Comparison of ENCODE assay signal across 8 cellular contexts in genomic region chr4:1872918-1873269, GRCh38. TPM values are rescaled to one million over a fixed set of nuclear protein-coding genes. Genes with fewer than 3 reads are reported as not detected.
A peak's percentile ranks its signal among the peaks of the same experiment; 100 is the strongest.
DNase-seq lines count a peak whose midpoint lies in the region; ATAC-seq, FAIRE-seq and TF ChIP-seq lines count a peak whose summit lies in the region.

No MANE protein-coding gene starts in this region.

- no peaks in the 10 kb centered on the region for H3K27me3 Mint-ChIP-seq in natural killer cell treated with Interleukin-12 subunit alpha and Interleukin-12 subunit beta and Interleukin-15 and Interleukin-18, amount 100 ng/mL, for 72 hours

- H3K4me3 Mint-ChIP-seq in natural killer cell treated with Interleukin-12 subunit alpha and Interleukin-12 subunit beta and Interleukin-15 and Interleukin-18, amount 100 ng/mL, for 72 hours: peak overlapping the region; percentile 95

- intact Hi-C loops in GM12878 (cut with micrococcal nuclease; ENCODE audit: unreplicated experiment): loop anchor here (2.0 to 10.0 kb wide), 3 partner anchors 26 to 542 kb away; partner anchors contain the start of genes CFAP99, SLBP and ZFYVE28
- intact Hi-C loops in pancreas (cut with DNase I): no loop called here

- H3K9me3 Mint-ChIP-seq in natural killer cell treated with Interleukin-12 subunit alpha and Interleukin-12 subunit beta and Interleukin-15 and Interleukin-18, amount 100 ng/mL, for 72 hours: no peaks in the 10 kb centered on the region

- SMC1A ChIA-PET in GM12878 (lab: Charles Lee; ENCODE audit: uncharacterized antibody, unreplicated experiment): interaction anchor here (1.4 to 2.1 kb wide), 3 partner anchors 10 to 39 kb away, joined by 5 to 17 read pairs (median 5); no protein-coding TSS in a partner anchor

- H3K4me1 Mint-ChIP-seq in natural killer cell treated with Interleukin-12 subunit alpha and Interleukin-12 subunit beta and Interleukin-15 and Interleukin-18, amount 100 ng/mL, for 72 hours (ENCODE audit: low read depth in 2 of 2): peaks cover 30 to 42% of the 10 kb centered on the region in 2 donors

- no peak for TF ChIP-seq EP300 in GM12878 (IDR thresholded peaks at IDR 0.05; ENCODE audit: borderline replicate concordance in 1 of 2, control insufficient read depth in 1 of 2, low read depth in 2 of 2, low read length in 2 of 2)

- peaks cover 0 to 2% of the 10 kb centered on the region in 2 experiments; a peak in 2 of 4 replicates for H3K36me3 ChIP-seq in GM12878 (ENCODE audit: control insufficient read depth in 2 of 2, insufficient read depth in 2 of 2, low read length in 1 of 2)
- H3K36me3 ChIP-seq in pancreas: no peaks in the 10 kb centered on the region

- TF ChIP-seq RAD21 in GM12878 (IDR thresholded peaks at IDR 0.05; ENCODE audit: insufficient read depth, low read depth, low read length): no peak

- H3K4me1 ChIP-seq in GM12878 (ENCODE audit: control insufficient read depth, insufficient read depth, low read length) (peaks cover 22% of the 10 kb centered on the region), pancreas (peaks cover 27 to 42% (median 34%) of the 10 kb centered on the region in 3 donors)

- peak overlapping the region; percentile 90 to 93 for H3K27ac Mint-ChIP-seq in natural killer cell treated with Interleukin-12 subunit alpha and Interleukin-12 subunit beta and Interleukin-15 and Interleukin-18, amount 100 ng/mL, for 72 hours

- peaks cover 9% of the 10 kb centered on the region for H3K36me3 Mint-ChIP-seq in natural killer cell treated with Interleukin-12 subunit alpha and Interleukin-12 subunit beta and Interleukin-15 and Interleukin-18, amount 100 ng/mL, for 72 hours

- H3K27me3 ChIP-seq in GM12878 (replicated peaks in 1 of 2; ENCODE audit: control insufficient read depth in 2 of 2, insufficient read depth in 2 of 2, low read length in 1 of 2): no peaks in the 10 kb centered on the region
- no peaks in the 10 kb centered on the region for H3K27me3 ChIP-seq in pancreas

- RAD21 ChIA-PET in GM12878 (lab: Charles Lee; ENCODE audit: unreplicated experiment): interaction anchor here (0.8 to 1.2 kb wide), 2 partner anchors 19 to 136 kb away, joined by 3 to 4 read pairs; partner anchors contain the start of gene NELFA

- H3K4me3 ChIP-seq in GM12878: peak overlapping the region; percentile 74
- H3K4me3 ChIP-seq in pancreas: no peak overlapping the region

- H3K79me2 ChIP-seq in GM12878 (ENCODE audit: control insufficient read depth, insufficient read depth, low read length): peaks cover 67% of the 10 kb centered on the region

- POLR2A ChIA-PET in GM12878 (lab: Charles Lee): interaction anchor here (0.6 to 3.3 kb wide), 11 partner anchors 11 to 1330 kb away, joined by 3 to 10 read pairs (median 5); partner anchors contain the start of gene LETM1

- WGBS in GM12878 (ENCODE audit: insufficient coverage, insufficient replicate concordance, low lambda C conversion rate, missing lambda C conversion rate): 0% methylated on average over 2 of the region's 2 CpGs
- 33 to 34% methylated on average over 2 of the region's 2 CpGs for WGBS in pancreas, 2 donors

- CTCF ChIA-PET in GM12878 (lab: Yijun Ruan, JAX): interaction anchor here (0.8 to 2.3 kb wide), 4 partner anchors 13 to 180 kb away, joined by 3 to 17 read pairs (median 4); no protein-coding TSS in a partner anchor

- H3K27ac ChIP-seq in GM12878 (ENCODE audit: control insufficient read depth, insufficient read depth): peak overlapping the region; percentile 87
- peak overlapping the region in 1 of 4 donors; percentile 10 for H3K27ac ChIP-seq in pancreas

- DNase-seq in GM04504 (ENCODE audit: low read depth) (peak; percentile 45), LHCN-M2 (ENCODE audit: low read depth) (peak; percentile 76), GM12878 (ENCODE audit: low read depth, low spot score) (no peak), pancreas (no peak)
- DNase-seq in natural killer cell treated with Interleukin-12 subunit alpha and Interleukin-12 subunit beta and Interleukin-15 and Interleukin-18, amount 100 ng/mL, for 72 hours (ENCODE audit: low spot score): no peak

- peak overlapping the region; percentile 88 for H3K9ac ChIP-seq in GM12878 (ENCODE audit: control insufficient read depth, insufficient read depth, low read length)

- TF ChIP-seq CTCF in GM12878 (IDR thresholded peaks at IDR 0.05 in 2 of 3, conservative IDR thresholded peaks at IDR 0.05 in 1 of 3; ENCODE audit: control insufficient read depth in 2 of 3, extremely low read depth in 1 of 3, insufficient read depth in 1 of 3, low read depth in 3 of 3, low read length in 3 of 3): no peak
- no peak for TF ChIP-seq CTCF in pancreas (IDR thresholded peaks at IDR 0.05)

- no peak overlapping the region; the same call in none of the 2 replicates for H2AFZ ChIP-seq in GM12878 (ENCODE audit: control insufficient read depth, low read depth, low read length)

- no peaks in the 10 kb centered on the region; the same call in none of the 2 replicates for H4K20me1 ChIP-seq in GM12878 (ENCODE audit: control insufficient read depth, insufficient read depth)

- peak; percentile 67; the same call in 1 of the 2 replicates for TF ChIP-seq POLR2A in GM12878 (IDR thresholded peaks at IDR 0.05; ENCODE audit: low read depth, low read length)

- ATAC-seq in GM12878 (peak; percentile 18), GM21515 (IDR thresholded peaks at IDR 0.05; ENCODE audit: unreplicated experiment) (no peak), HG02852 (IDR thresholded peaks at IDR 0.05; ENCODE audit: unreplicated experiment) (no peak), HG02571 (IDR thresholded peaks at IDR 0.05; ENCODE audit: unreplicated experiment) (no peak), pancreas (no peak)
- ATAC-seq in natural killer cell treated with Interleukin-12 subunit alpha and Interleukin-12 subunit beta and Interleukin-15 and Interleukin-18, amount 100 ng/mL, for 72 hours: peak in 1 of 2 donors; percentile 19

- H3K4me2 ChIP-seq in GM12878 (ENCODE audit: control insufficient read depth, insufficient read depth): peak overlapping the region; percentile 46

- BruUV-seq in GM12878 (replicated peaks; lab: Mats Ljungman, UMichigan): TSS peak; percentile 64

- in situ Hi-C loops in GM12878 (cut with MboI): no loop called here

- H3K9me3 ChIP-seq in GM12878 (replicated peaks; ENCODE audit: control insufficient read depth, insufficient read depth, low read length) (no peaks in the 10 kb centered on the region), pancreas (no peaks in the 10 kb centered on the region)

- FAIRE-seq in GM12878 (lab: Jason Lieb, UNC) (peak; percentile 91), pancreas (lab: Jason Lieb, UNC) (no peak)

TF ChIP-seq in GM12878, 131 proteins besides CTCF, POLR2A, EP300 and RAD21 (continues in another document):
- TF ChIP-seq CHD2 (IDR thresholded peaks at IDR 0.05; ENCODE audit: borderline replicate concordance, low read depth, low read length) (no peak), MTA3 (IDR thresholded peaks at IDR 0.05; ENCODE audit: borderline replicate concordance, low read length) (0 out of 2 replicates have a peak, but pooled peaks have one; percentile 30)

RNA-seq across cellular contexts. Expression of gene NSD2, which starts 1.7 kb away (rescaled TPM):
- total RNA-seq in LHCN-M2 (2014; rRNA removed) (69.9 and 77.4 TPM in 2 replicates), GM12878 (2014; rRNA removed) (72.5 and 73.1 TPM in 2 replicates), GM12878 (2014; rRNA removed; fragmentation: Illumina TruSeq; extraction: Trizol) (71.4 and 74.7 TPM in 2 replicates), GM12878 (2021) (137 and 139 TPM in 2 replicates), pancreas (10 to 100 TPM; 20.0 to 36.6 (median 23.8) TPM)
- polyA plus RNA-seq in LHCN-M2 (2012): 41.6 TPM
- 179 and 184 TPM in 2 replicates for total RNA-seq in GM12878 (2013; cell fraction: nucleolus; rRNA removed)
- polyA plus RNA-seq in GM12878 (2011; ENCODE audit: low read depth): 25.3 TPM
- polyA plus RNA-seq in GM12878 (2011; rRNA removed) (44.9 and 50.2 TPM in 2 replicates), GM12878 (2014; fragmentation: Illumina TruSeq; extraction: Trizol) (83.4 and 85.0 TPM in 2 replicates), GM12878 (2014; fragmentation: Nextera tagmentation; extraction: Ambion mirVana) (1 to 10 TPM; 8.6 to 9.3 TPM), GM12878 (2014; rRNA removed) (72.6 and 74.8 TPM in 2 replicates), GM12878 (2016; fragmentation: Nextera tagmentation; extraction: Ambion mirVana) (10 to 100 TPM; 42.2 to 62.0 TPM), pancreas (10 to 100 TPM; 11.7 to 14.2 TPM)
- polyA plus RNA-seq in GM12878 (2011; cell fraction: cytosol; rRNA removed): 38.5 and 43.7 TPM in 2 replicates
- 90.6 and 120 TPM in 2 replicates for polyA plus RNA-seq in GM12878 (2011; cell fraction: nucleus; rRNA removed)
- 39.9 and 45.7 TPM in 2 replicates for polyA plus RNA-seq in GM12878 (2012)
- polyA minus RNA-seq in GM12878 (2011; rRNA and poly(A)+ RNA removed): 76.8 and 101 TPM in 2 replicates
- 43.8 and 49.9 TPM in 2 replicates for polyA minus RNA-seq in GM12878 (2011; cell fraction: cytosol; rRNA and poly(A)+ RNA removed)
- 42.9 and 83.7 TPM in 2 replicates for polyA minus RNA-seq in GM12878 (2011; cell fraction: nucleus; rRNA and poly(A)+ RNA removed)
- 100 to 1,000 TPM; 127 to 375 TPM for total RNA-seq in natural killer cell treated with Interleukin-12 subunit alpha and Interleukin-12 subunit beta and Interleukin-15 and Interleukin-18, amount 100 ng/mL, for 72 hours

RNA-seq across cellular contexts. Expression of gene LETM1, which starts 16.9 kb away (rescaled TPM):
- total RNA-seq in LHCN-M2 (2014; rRNA removed) (56.1 and 58.0 TPM in 2 replicates), GM12878 (2014; rRNA removed) (50.4 and 57.8 TPM in 2 replicates), GM12878 (2014; rRNA removed; fragmentation: Illumina TruSeq; extraction: Trizol) (23.9 and 24.4 TPM in 2 replicates), GM12878 (2021) (59.6 and 65.2 TPM in 2 replicates), pancreas (10 to 100 TPM; 13.0 to 22.6 (median 19.3) TPM)
- 19.1 TPM for polyA plus RNA-seq in LHCN-M2 (2012)
- 75.9 and 85.3 TPM in 2 replicates for total RNA-seq in GM12878 (2013; cell fraction: nucleolus; rRNA removed)
- polyA plus RNA-seq in GM12878 (2011; ENCODE audit: low read depth): 9.8 TPM
- polyA plus RNA-seq in GM12878 (2011; rRNA removed) (9.6 and 18.4 TPM in 2 replicates), GM12878 (2014; fragmentation: Illumina TruSeq; extraction: Trizol) (8.5 and 18.5 TPM in 2 replicates), GM12878 (2014; fragmentation: Nextera tagmentation; extraction: Ambion mirVana) (1 to 10 TPM; 2.6 to 4.0 TPM), GM12878 (2014; rRNA removed) (36.0 and 46.4 TPM in 2 replicates), GM12878 (2016; fragmentation: Nextera tagmentation; extraction: Ambion mirVana) (10 to 100 TPM; 37.3 to 39.4 TPM), pancreas (10 to 100 TPM; 13.7 to 28.0 TPM)
- polyA plus RNA-seq in GM12878 (2011; cell fraction: cytosol; rRNA removed): 18.0 and 26.3 TPM in 2 replicates
- 124 and 166 TPM in 2 replicates for polyA plus RNA-seq in GM12878 (2011; cell fraction: nucleus; rRNA removed)
- polyA plus RNA-seq in GM12878 (2012): 17.0 and 20.1 TPM in 2 replicates
- 30.1 and 65.7 TPM in 2 replicates for polyA minus RNA-seq in GM12878 (2011; rRNA and poly(A)+ RNA removed)
- polyA minus RNA-seq in GM12878 (2011; cell fraction: cytosol; rRNA and poly(A)+ RNA removed): 28.0 and 28.7 TPM in 2 replicates
- 38.6 and 52.8 TPM in 2 replicates for polyA minus RNA-seq in GM12878 (2011; cell fraction: nucleus; rRNA and poly(A)+ RNA removed)
- total RNA-seq in natural killer cell treated with Interleukin-12 subunit alpha and Interleukin-12 subunit beta and Interleukin-15 and Interleukin-18, amount 100 ng/mL, for 72 hours: 100 to 1,000 TPM in 1 of 2 donors, 10 to 100 TPM in 1; 64.5 to 129 TPM

Comparison
In these comparisons a context has a peak if more than half of its experiments do, and no peak if none do; other contexts are left out.
1. DNase-seq: peak in GM04504 (single experiment) and LHCN-M2 (single experiment); none in GM12878 (single experiment), natural killer cell treated with Interleukin-12 subunit alpha and Interleukin-12 subunit beta and Interleukin-15 and Interleukin-18, amount 100 ng/mL, for 72 hours (single experiment) and pancreas (0 of 6).